ENCODE assay signal across 16 cellular contexts in the genomic region with DNA sequence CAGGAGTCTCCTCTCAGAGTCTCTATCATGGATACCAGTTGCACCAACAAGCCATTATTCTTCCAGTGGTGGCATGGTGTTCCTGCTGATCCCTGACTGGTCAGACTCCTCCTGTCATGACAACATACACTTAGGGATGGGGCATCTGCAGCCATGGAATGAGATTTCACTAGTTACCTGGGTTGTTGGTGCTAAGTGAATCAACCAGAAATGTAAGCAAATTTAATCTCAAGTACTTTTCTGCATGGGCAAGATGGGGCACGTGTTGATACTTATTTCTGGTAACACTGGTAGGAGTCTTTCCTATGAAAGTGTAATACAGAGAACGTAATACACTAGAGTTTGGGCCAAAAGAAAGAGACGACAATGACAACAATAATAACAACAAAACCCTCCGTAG.
A peak's percentile ranks its signal among the peaks of the same experiment; 100 is the strongest.
DNase-seq lines count a peak whose midpoint lies in the region.
"Had no signal": no experiment of that assay in that cellular context is flagged by ENCODE, and none has a peak within 500 bp of the region (broad histone marks: within the 10 kb centered on the region; RNA-seq: fewer than 3 reads in every experiment).

No MANE protein-coding gene starts in this region.

- H2AFZ ChIP-seq in mesenchymal stem cell (ENCODE audit: low read depth, low read length): no peak overlapping the region

- no peak overlapping the region for H2BK15ac ChIP-seq in mesenchymal stem cell (ENCODE audit: low read depth, poor library complexity, severe bottlenecking)

- H2BK120ac ChIP-seq in mesenchymal stem cell (ENCODE audit: low read depth, low read length): no peak overlapping the region

- H3K4me3 ChIP-seq in BLaER1 treated with 17β-estradiol and CSF1 and Interleukin-3, amounts not matched to agents 10 nM and 100 nM: no peak overlapping the region
- H3K4me3 ChIP-seq in mesenchymal stem cell (ENCODE audit: insufficient read depth in 1 of 2, low read depth in 1 of 2, low read length in 2 of 2): no peak overlapping the region
- H3K4me3 ChIP-seq: GM12878 had no signal

- no peak overlapping the region for H3K18ac ChIP-seq in mesenchymal stem cell (ENCODE audit: low read depth in 1 of 2, low read length in 2 of 2)

- peaks cover 0 to 32% (median 25%) of the 10 kb centered on the region in 10 experiments; a peak in 15 of 20 replicates for H3K4me1 ChIP-seq in BLaER1 treated with 17β-estradiol and CSF1 and Interleukin-3, amounts not matched to agents 10 nM and 100 nM
- peaks cover 15% of the 10 kb centered on the region for H3K4me1 ChIP-seq in mesenchymal stem cell (ENCODE audit: control insufficient read depth, insufficient read depth, low read depth, low read length)

- peak overlapping the region; percentile 2 for H2AK5ac ChIP-seq in mesenchymal stem cell (ENCODE audit: low read length, severe bottlenecking)

- H4K20me1 ChIP-seq in BLaER1 treated with 17β-estradiol and CSF1 and Interleukin-3, amounts not matched to agents 10 nM and 100 nM: no peaks in the 10 kb centered on the region

- H3K14ac ChIP-seq in mesenchymal stem cell (ENCODE audit: low read length in 2 of 2): no peak overlapping the region

- peak overlapping the region in 8 of 11 experiments; percentile 55 to 70 (median 60); a peak in 12 of 22 replicates for H3K4me2 ChIP-seq in BLaER1 treated with 17β-estradiol and CSF1 and Interleukin-3, amounts not matched to agents 10 nM and 100 nM
- no peak overlapping the region for H3K4me2 ChIP-seq in mesenchymal stem cell (ENCODE audit: low read length, poor library complexity, severe bottlenecking)

- intact Hi-C loops in posterior vena cava (cut with DNase I): loop anchor here in 1 of 2 donors (10.0 kb wide), 1 partner anchor 286 kb away; no protein-coding TSS in a partner anchor

- H3K27me3 ChIP-seq in BLaER1 treated with 17β-estradiol and CSF1 and Interleukin-3, amounts not matched to agents 10 nM and 100 nM: no peaks in the 10 kb centered on the region
- no peaks in the 10 kb centered on the region for H3K27me3 ChIP-seq in mesenchymal stem cell (ENCODE audit: control insufficient read depth in 1 of 2, insufficient read depth in 1 of 2, low read length in 2 of 2)

- H3K23ac ChIP-seq in mesenchymal stem cell (ENCODE audit: low read length in 2 of 2): no peak overlapping the region

- 83% methylated on average over 1 of the region's 4 CpGs for WGBS in mesenchymal stem cell

- H4K8ac ChIP-seq in mesenchymal stem cell (ENCODE audit: low read length): no peak overlapping the region

- no peaks in the 10 kb centered on the region for H3K36me3 ChIP-seq in BLaER1 treated with 17β-estradiol and CSF1 and Interleukin-3, amounts not matched to agents 10 nM and 100 nM
- H3K36me3 ChIP-seq in mesenchymal stem cell (ENCODE audit: control insufficient read depth in 1 of 2, insufficient read depth in 2 of 2, low read depth in 1 of 2, low read length in 2 of 2): no peaks in the 10 kb centered on the region

- H4K91ac ChIP-seq in mesenchymal stem cell (ENCODE audit: low read length): no peak overlapping the region

- DNase-seq in NCI-H345 (lab: John Stamatoyannopoulos, UW) (peak; percentile 46), NCI-H345 treated with DMSO at 0.1 percent for 48 hours (lab: John Stamatoyannopoulos, UW; ENCODE audit: unreplicated experiment) (no peak), NCI-H510A treated with DMSO at 0.1 percent for 48 hours (lab: John Stamatoyannopoulos, UW) (peak; percentile 68), mesenchymal stem cell (no peak), MV-4-11 (lab: John Stamatoyannopoulos, UW) (no peak), posterior vena cava (ENCODE audit: low spot score) (no peak), NCI-H1048 (lab: John Stamatoyannopoulos, UW) (no peak)
- DNase-seq: 8988T; CD4-positive, alpha-beta T cell; DMS153; EL; GOT3; NCI-H2107; NCI-H446 had no signal

- H3K9me3 ChIP-seq in BLaER1 treated with 17β-estradiol and CSF1 and Interleukin-3, amounts not matched to agents 10 nM and 100 nM (replicated peaks in 1 of 11): peaks cover 18 to 41% (median 23%) of the 10 kb centered on the region in 11 experiments
- H3K9me3 ChIP-seq in mesenchymal stem cell (ENCODE audit: control insufficient read depth, low read length): no peaks in the 10 kb centered on the region

- no peaks in the 10 kb centered on the region for H3K79me1 ChIP-seq in mesenchymal stem cell (replicated peaks; ENCODE audit: low read length, poor library complexity, severe bottlenecking)

- H2BK5ac ChIP-seq in mesenchymal stem cell (ENCODE audit: low read depth, low read length, poor library complexity, severe bottlenecking): no peak overlapping the region

- no peak overlapping the region for H3K4ac ChIP-seq in mesenchymal stem cell (ENCODE audit: low read depth in 1 of 2, low read length in 2 of 2)

- H2BK12ac ChIP-seq in mesenchymal stem cell (ENCODE audit: low read length in 2 of 2): no peak overlapping the region

- H3K27ac ChIP-seq in BLaER1 treated with 17β-estradiol and CSF1 and Interleukin-3, amounts not matched to agents 10 nM and 100 nM: no peak overlapping the region
- H3K27ac ChIP-seq in mesenchymal stem cell (ENCODE audit: low read length, poor library complexity, severe bottlenecking): no peak overlapping the region

- H3K9ac ChIP-seq in BLaER1 treated with 17β-estradiol and CSF1 and Interleukin-3, amounts not matched to agents 10 nM and 100 nM: no peak overlapping the region
- no peak overlapping the region for H3K9ac ChIP-seq in mesenchymal stem cell (ENCODE audit: low read length)

Comparison
In these comparisons a context has a peak if more than half of its experiments do, and no peak if none do; other contexts are left out.
1. DNase-seq: peak in NCI-H345 (single experiment) and NCI-H510A treated with DMSO at 0.1 percent for 48 hours (single experiment); none in NCI-H345 treated with DMSO at 0.1 percent for 48 hours (single experiment), mesenchymal stem cell (single experiment), MV-4-11 (single experiment), posterior vena cava (single experiment) and NCI-H1048 (single experiment).